16 cellular contexts compared by ENCODE assay signal in genomic region chr1:16007671-16008341, GRCh38. TPM values are rescaled to one million over a fixed set of nuclear protein-coding genes. Genes with fewer than 3 reads are reported as not detected.
DNase-seq lines count a peak whose midpoint lies in the region; ATAC-seq, FAIRE-seq and TF ChIP-seq lines count a peak whose summit lies in the region.
"Had no signal": no experiment of that assay in that cellular context is flagged by ENCODE, and none has a peak within 500 bp of the region (broad histone marks: within the 10 kb centered on the region; RNA-seq: fewer than 3 reads in every experiment).

No MANE protein-coding gene starts in this region.

- no peaks in the 10 kb centered on the region for H4K20me1 ChIP-seq in BLaER1 treated with 17β-estradiol and CSF1 and Interleukin-3, amounts not matched to agents 10 nM and 100 nM
- H4K20me1 ChIP-seq in PC-3 (ENCODE audit: low read length) (no peaks in the 10 kb centered on the region), K562 (replicated peaks; ENCODE audit: control insufficient read depth, insufficient read depth, low read length) (no peaks in the 10 kb centered on the region), keratinocyte (ENCODE audit: control insufficient read depth, extremely low read depth, insufficient read depth, low read length) (no peaks in the 10 kb centered on the region)

- DNase-seq in PC-3 (no peak), K562 (ENCODE audit: extremely low read depth in 1 of 4, low spot score in 3 of 4) (no peak), keratinocyte (ENCODE audit: low read depth, low spot score) (no peak), HEK293T (ENCODE audit: extremely low spot score) (no peak)
- DNase-seq in stimulated activated CD4-positive, alpha-beta T cell treated with anti-CD3 and anti-CD28 coated beads, Interleukin-2, amount 100 ng/mL, for 48 hours = no peak
- DNase-seq in activated T-cell treated with anti-CD3 and anti-CD28 coated beads, Interleukin-2, amount 50 U/mL, for 48 hours = no peak
- DNase-seq: C1 segment of cervical spinal cord; Calu3; CD4-positive, alpha-beta T cell; DMS 273 treated with DMSO at 0.1 percent for 48 hours had no signal

- H3K9me3 ChIP-seq in BLaER1 treated with 17β-estradiol and CSF1 and Interleukin-3, amounts not matched to agents 10 nM and 100 nM (replicated peaks in 1 of 11) = no peaks in the 10 kb centered on the region
- H3K9me3 ChIP-seq in PC-3 (ENCODE audit: low read length) (no peaks in the 10 kb centered on the region), K562 (replicated peaks; ENCODE audit: control insufficient read depth, insufficient read depth, low read depth, low read length) (no peaks in the 10 kb centered on the region), keratinocyte (ENCODE audit: control insufficient read depth, low read depth, low read length) (no peaks in the 10 kb centered on the region)

- no peak for TF ChIP-seq EP300 in K562 (IDR thresholded peaks at IDR 0.05; ENCODE audit: low read length)

- TF ChIP-seq POLR2A in K562 (conservative IDR thresholded peaks at IDR 0.05) = no peak

- H2AFZ ChIP-seq in PC-3 (ENCODE audit: low read length) = no peak overlapping the region
- no peak overlapping the region for H2AFZ ChIP-seq in K562 (ENCODE audit: low read depth, low read length)
- H2AFZ ChIP-seq in keratinocyte (ENCODE audit: control insufficient read depth, low read length) = no peak overlapping the region
- H2AFZ ChIP-seq: GM23338 had no signal

- H3K9ac ChIP-seq in BLaER1 treated with 17β-estradiol and CSF1 and Interleukin-3, amounts not matched to agents 10 nM and 100 nM = no peak overlapping the region
- H3K9ac ChIP-seq in PC-3 (ENCODE audit: low read length) (no peak overlapping the region), K562 (ENCODE audit: insufficient read depth in 1 of 2, low read depth in 2 of 2, low read length in 2 of 2) (no peak overlapping the region), keratinocyte (ENCODE audit: control insufficient read depth, extremely low read depth, insufficient read depth, low read length) (no peak overlapping the region)

- no peaks in the 10 kb centered on the region for H3K9me2 ChIP-seq in PC-3 (replicated peaks; ENCODE audit: low read length)

- BruUV-seq in PC-3 (replicated peaks; lab: Mats Ljungman, UMichigan) (no TSS peak), K562 (replicated peaks; lab: Mats Ljungman, UMichigan) (no TSS peak)

- H3K27me3 ChIP-seq in BLaER1 treated with 17β-estradiol and CSF1 and Interleukin-3, amounts not matched to agents 10 nM and 100 nM = no peaks in the 10 kb centered on the region
- H3K27me3 ChIP-seq in PC-3 (ENCODE audit: low read length) = no peaks in the 10 kb centered on the region
- peaks cover 0 to 3% of the 10 kb centered on the region in 2 experiments; a peak in 1 of 5 replicates for H3K27me3 ChIP-seq in K562 (ENCODE audit: control insufficient read depth in 2 of 2, insufficient read depth in 2 of 2, low read length in 2 of 2)
- no peaks in the 10 kb centered on the region for H3K27me3 ChIP-seq in keratinocyte (ENCODE audit: control insufficient read depth, extremely low read depth, insufficient read depth, low read length)

- no peak for TF ChIP-seq RAD21 in K562 (CRISPR knock-in tag; conservative IDR thresholded peaks at IDR 0.05 in 1 of 2, IDR thresholded peaks at IDR 0.05 in 1 of 2)

- no peak for FAIRE-seq in K562 (lab: Jason Lieb, UNC)
- FAIRE-seq in keratinocyte (lab: Jason Lieb, UNC) = peak; percentile 55
- FAIRE-seq: HTR-8/SVneo had no signal

- H3K4me1 ChIP-seq in BLaER1 treated with 17β-estradiol and CSF1 and Interleukin-3, amounts not matched to agents 10 nM and 100 nM = peaks cover 49 to 84% (median 66%) of the 10 kb centered on the region in 10 experiments
- H3K4me1 ChIP-seq in PC-3 (ENCODE audit: insufficient read depth, low read length) = peaks cover 11% of the 10 kb centered on the region
- H3K4me1 ChIP-seq in K562 (replicated peaks in 1 of 2; ENCODE audit: control insufficient read depth in 2 of 2, insufficient read depth in 2 of 2, low read length in 2 of 2) = peaks cover 17 to 23% of the 10 kb centered on the region in 2 experiments
- H3K4me1 ChIP-seq in keratinocyte (ENCODE audit: control insufficient read depth, extremely low read depth, insufficient read depth, low read length) = peaks cover 17% of the 10 kb centered on the region

- H3F3A ChIP-seq in PC-3 (ENCODE audit: low read length, unreplicated experiment) = no peaks in the 10 kb centered on the region

- in situ Hi-C loops in K562 (cut with MboI) = no loop called here

- POLR2A ChIA-PET in PC-3 (lab: Charles Lee; ENCODE audit: unreplicated experiment) (interaction anchor here (0.5 kb wide), 1 partner anchor 29 kb away, joined by 3 read pairs; no protein-coding TSS in a partner anchor), K562 (lab: Yijun Ruan, JAX) (interaction anchor here (0.7 kb wide), 2 partner anchors 8 to 209 kb away, joined by 3 read pairs; no protein-coding TSS in a partner anchor), HEK293T (lab: Yijun Ruan, JAX) (no interaction called here)

- intact Hi-C loops in PC-3 (cut with micrococcal nuclease) (no loop called here), K562 (cut with micrococcal nuclease) (loop anchor here (1.0 to 5.0 kb wide), 3 partner anchors 64 to 216 kb away; partner anchors contain the start of gene FAM131C)

- TF ChIP-seq CTCF in PC-3 (conservative IDR thresholded peaks at IDR 0.05; ENCODE audit: low read depth, low read length) (no peak), K562 (IDR thresholded peaks at IDR 0.05 in 2 of 3, conservative IDR thresholded peaks at IDR 0.05 in 1 of 3; ENCODE audit: insufficient read depth in 2 of 3, low read depth in 1 of 3, low read length in 3 of 3) (no peak), keratinocyte (optimal IDR thresholded peaks at IDR 0.05 in 1 of 3, IDR thresholded peaks at IDR 0.05 in 1 of 3, conservative IDR thresholded peaks at IDR 0.05 in 1 of 3; ENCODE audit: extremely low read depth in 1 of 3, insufficient read depth in 2 of 3, low read length in 3 of 3) (no peak)

- H3K9me1 ChIP-seq in K562 (ENCODE audit: control insufficient read depth, insufficient read depth, low read length) (no peaks in the 10 kb centered on the region), keratinocyte (ENCODE audit: control insufficient read depth, extremely low read depth, insufficient read depth, low read length) (no peaks in the 10 kb centered on the region)

- peak; percentile 25 for ATAC-seq in PC-3
- ATAC-seq in K562 = no peak
- ATAC-seq in HG02623 (IDR thresholded peaks at IDR 0.05; ENCODE audit: unreplicated experiment) = no peak

- H3K27ac ChIP-seq in BLaER1 treated with 17β-estradiol and CSF1 and Interleukin-3, amounts not matched to agents 10 nM and 100 nM = no peak overlapping the region
- H3K27ac ChIP-seq in PC-3 (ENCODE audit: low read length) = 0 out of 2 replicates have a peak overlapping the region, but pooled peaks have one; percentile 7
- no peak overlapping the region for H3K27ac ChIP-seq in K562 (ENCODE audit: extremely low read depth, low read depth, low read length)
- no peak overlapping the region for H3K27ac ChIP-seq in keratinocyte (ENCODE audit: control insufficient read depth, insufficient read depth, low read length)

- peak overlapping the region in 9 of 11 experiments; percentile 18 to 90 (median 79); a peak in 14 of 22 replicates for H3K4me2 ChIP-seq in BLaER1 treated with 17β-estradiol and CSF1 and Interleukin-3, amounts not matched to agents 10 nM and 100 nM
- H3K4me2 ChIP-seq in PC-3 (ENCODE audit: low read length) (no peak overlapping the region), K562 (ENCODE audit: insufficient read depth, low read length) (no peak overlapping the region), keratinocyte (ENCODE audit: control insufficient read depth, extremely low read depth, insufficient read depth, low read depth, low read length) (peak overlapping the region; percentile 29)
- H3K4me2 ChIP-seq: GM23338 had no signal

- H3K36me3 ChIP-seq in BLaER1 treated with 17β-estradiol and CSF1 and Interleukin-3, amounts not matched to agents 10 nM and 100 nM = no peaks in the 10 kb centered on the region
- H3K36me3 ChIP-seq in PC-3 (ENCODE audit: low read depth, low read length) (no peaks in the 10 kb centered on the region), K562 (ENCODE audit: control insufficient read depth, insufficient read depth, low read length) (no peaks in the 10 kb centered on the region), keratinocyte (ENCODE audit: control insufficient read depth in 2 of 2, extremely low read depth in 1 of 2, insufficient read depth in 2 of 2, low read length in 2 of 2) (no peaks in the 10 kb centered on the region)

- H3K79me2 ChIP-seq in PC-3 (ENCODE audit: low read length) (no peaks in the 10 kb centered on the region), K562 (ENCODE audit: control insufficient read depth, insufficient read depth, low read length) (no peaks in the 10 kb centered on the region), keratinocyte (ENCODE audit: control insufficient read depth, insufficient read depth, low read length) (no peaks in the 10 kb centered on the region)

- CTCF ChIA-PET in PC-3 (lab: Charles Lee) (interaction anchor here (0.6 kb wide), 1 partner anchor 59 kb away, joined by 6 read pairs; no protein-coding TSS in a partner anchor), K562 (lab: Yijun Ruan, JAX; ENCODE audit: low intra/inter-chr PET ratio) (interaction anchor here (1.4 to 6.1 kb wide), 4 partner anchors 24 to 214 kb away, joined by 3 to 53 read pairs (median 32); no protein-coding TSS in a partner anchor), HEK293T (lab: Yijun Ruan, JAX) (interaction anchor here (0.6 to 1.6 kb wide), 4 partner anchors 13 to 212 kb away, joined by 3 read pairs; no protein-coding TSS in a partner anchor)

- H3K4me3 ChIP-seq in BLaER1 treated with 17β-estradiol and CSF1 and Interleukin-3, amounts not matched to agents 10 nM and 100 nM = no peak overlapping the region
- H3K4me3 ChIP-seq in PC-3 (ENCODE audit: low read length) = no peak overlapping the region
- no peak overlapping the region for H3K4me3 ChIP-seq in K562
- H3K4me3 ChIP-seq in keratinocyte (ENCODE audit: control insufficient read depth in 2 of 3, extremely low read depth in 1 of 3, insufficient read depth in 2 of 3, low read depth in 1 of 3, low read length in 3 of 3) = no peak overlapping the region
- H3K4me3 ChIP-seq: GM23338 had no signal

- dilution Hi-C loops in keratinocyte (cut with MboI; ENCODE audit: extremely low pct_ligation_motif_present, low sequenced_read_pairs) = no loop called here

- 42% methylated on average over 6 of the region's 6 CpGs for WGBS in K562 (ENCODE audit: insufficient coverage, low coverage, missing lambda C conversion rate)

RNA-seq across cellular contexts. Expression of gene SRARP, which starts 3.8 kb away (rescaled TPM):
- total RNA-seq in PC-3 (2014; rRNA removed) (not detected in 2 replicates), K562 (2014; rRNA removed) (not detected in 2 replicates), K562 (2014; rRNA removed; fragmentation: Illumina TruSeq; extraction: Trizol) (not detected in 2 replicates), K562 (2015; rRNA removed; fragmentation: Illumina TruSeq; extraction: Trizol) (not detected in 2 replicates), K562 (2021) (not detected in 2 replicates)
- total RNA-seq in K562 (2011; cell fraction: chromatin; rRNA removed; ENCODE audit: low replicate concordance) = not detected in 2 replicates
- not detected in 2 replicates for total RNA-seq in K562 (2011; cell fraction: nucleolus; rRNA removed)
- not detected in 2 replicates for total RNA-seq in K562 (2011; cell fraction: nucleoplasm; rRNA removed)
- polyA plus RNA-seq in K562 (2011; rRNA removed) (not detected in 2 replicates), K562 (2014; fragmentation: Illumina TruSeq; extraction: Trizol) (not detected in 2 replicates), K562 (2014; fragmentation: Nextera tagmentation; extraction: Ambion mirVana) (not detected), K562 (2014; rRNA removed) (not detected in 2 replicates), keratinocyte (not detected in 3 replicates)
- not detected in 2 replicates for polyA plus RNA-seq in K562 (2011; cell fraction: cytosol; rRNA removed)
- not detected in 2 replicates for polyA plus RNA-seq in K562 (2011; cell fraction: nucleus; rRNA removed)
- polyA plus RNA-seq in K562 (2012) = not detected in 2 replicates
- polyA minus RNA-seq in K562 (2011; rRNA and poly(A)+ RNA removed) = not detected in 2 replicates
- not detected in 2 replicates for polyA minus RNA-seq in K562 (2011; cell fraction: cytosol; rRNA and poly(A)+ RNA removed)
- not detected in 2 replicates for polyA minus RNA-seq in K562 (2011; cell fraction: nucleus; rRNA and poly(A)+ RNA removed)
- not detected for polyA plus RNA-seq in keratinocyte (2011; ENCODE audit: low read depth)
- polyA plus RNA-seq in keratinocyte (2011; cell fraction: cytosol; rRNA removed) = not detected in 2 replicates
- polyA plus RNA-seq in keratinocyte (2011; cell fraction: nucleus; rRNA removed) = not detected in 2 replicates
- not detected in 2 replicates for polyA plus RNA-seq in keratinocyte (2012; ENCODE audit: low replicate concordance)
- 0.06 to 0.13 TPM in 2 of 3 replicates, not detected in the other for polyA minus RNA-seq in keratinocyte
- polyA minus RNA-seq in keratinocyte (2011; cell fraction: cytosol; rRNA and poly(A)+ RNA removed) = not detected
- polyA minus RNA-seq in keratinocyte (2011; cell fraction: nucleus; rRNA and poly(A)+ RNA removed) = not detected in 2 replicates
- total RNA-seq: A673; Calu3; CD4-positive, alpha-beta T cell; Daoy; GM23338 had no signal
- polyA plus RNA-seq: GM23338 had no signal

RNA-seq across cellular contexts. Expression of gene HSPB7, which starts 10.0 kb away (rescaled TPM):
- total RNA-seq in PC-3 (2014; rRNA removed) = not detected in 2 replicates
- total RNA-seq in K562 (2011; cell fraction: chromatin; rRNA removed; ENCODE audit: low replicate concordance) = 0.44 TPM in 1 of 2 replicates, not detected in the other
- not detected in 2 replicates for total RNA-seq in K562 (2011; cell fraction: nucleolus; rRNA removed)
- total RNA-seq in K562 (2011; cell fraction: nucleoplasm; rRNA removed) = 0.31 TPM in 1 of 2 replicates, not detected in the other
- total RNA-seq in K562 (2014; rRNA removed) = 0.05 TPM in 1 of 2 replicates, not detected in the other
- not detected in 2 replicates for total RNA-seq in K562 (2014; rRNA removed; fragmentation: Illumina TruSeq; extraction: Trizol)
- not detected in 2 replicates for total RNA-seq in K562 (2015; rRNA removed; fragmentation: Illumina TruSeq; extraction: Trizol)
- total RNA-seq in K562 (2021) = 0.09 TPM in 1 of 2 replicates, not detected in the other
- 0.07 and 0.08 TPM in 2 replicates for polyA plus RNA-seq in K562 (2011; rRNA removed)
- polyA plus RNA-seq in K562 (2011; cell fraction: cytosol; rRNA removed) = 0.03 and 0.04 TPM in 2 replicates
- polyA plus RNA-seq in K562 (2011; cell fraction: nucleus; rRNA removed) = 0.07 and 0.08 TPM in 2 replicates
- polyA plus RNA-seq in K562 (2012) = 0.16 and 0.17 TPM in 2 replicates
- 0.19 TPM in 1 of 2 replicates, not detected in the other for polyA plus RNA-seq in K562 (2014; fragmentation: Illumina TruSeq; extraction: Trizol)
- not detected for polyA plus RNA-seq in K562 (2014; fragmentation: Nextera tagmentation; extraction: Ambion mirVana)
- polyA plus RNA-seq in K562 (2014; rRNA removed) = not detected in 2 replicates
- polyA minus RNA-seq in K562 (2011; rRNA and poly(A)+ RNA removed) = not detected in 2 replicates
- polyA minus RNA-seq in K562 (2011; cell fraction: cytosol; rRNA and poly(A)+ RNA removed) = not detected in 2 replicates
- not detected in 2 replicates for polyA minus RNA-seq in K562 (2011; cell fraction: nucleus; rRNA and poly(A)+ RNA removed)
- polyA plus RNA-seq in keratinocyte = 0.03 to 0.05 TPM in 2 of 3 replicates, not detected in the other
- not detected for polyA plus RNA-seq in keratinocyte (2011; ENCODE audit: low read depth)
- polyA plus RNA-seq in keratinocyte (2011; cell fraction: cytosol; rRNA removed) = not detected in 2 replicates
- polyA plus RNA-seq in keratinocyte (2011; cell fraction: nucleus; rRNA removed) = not detected in 2 replicates
- polyA plus RNA-seq in keratinocyte (2012; ENCODE audit: low replicate concordance) = not detected in 2 replicates
- 0.46 TPM in 1 of 3 replicates, not detected in the others for polyA minus RNA-seq in keratinocyte
- polyA minus RNA-seq in keratinocyte (2011; cell fraction: cytosol; rRNA and poly(A)+ RNA removed) = not detected
- polyA minus RNA-seq in keratinocyte (2011; cell fraction: nucleus; rRNA and poly(A)+ RNA removed) = not detected in 2 replicates
- total RNA-seq: A673; Calu3; CD4-positive, alpha-beta T cell; GM23338 had no signal

RNA-seq across cellular contexts. Expression of gene CLCNKA, which starts 14.0 kb away (rescaled TPM):
- not detected in 2 replicates for total RNA-seq in PC-3 (2014; rRNA removed)
- 0.55 and 2.4 TPM in 2 replicates for total RNA-seq in K562 (2011; cell fraction: chromatin; rRNA removed; ENCODE audit: low replicate concordance)
- total RNA-seq in K562 (2011; cell fraction: nucleolus; rRNA removed) = 0.92 and 2.0 TPM in 2 replicates
- total RNA-seq in K562 (2011; cell fraction: nucleoplasm; rRNA removed) = 0.76 and 2.0 TPM in 2 replicates
- 0.18 TPM in 1 of 2 replicates, not detected in the other for total RNA-seq in K562 (2014; rRNA removed)
- not detected in 2 replicates for total RNA-seq in K562 (2014; rRNA removed; fragmentation: Illumina TruSeq; extraction: Trizol)
- not detected in 2 replicates for total RNA-seq in K562 (2015; rRNA removed; fragmentation: Illumina TruSeq; extraction: Trizol)
- 0.07 and 0.18 TPM in 2 replicates for total RNA-seq in K562 (2021)
- 0.10 and 0.45 TPM in 2 replicates for polyA plus RNA-seq in K562 (2011; rRNA removed)
- 0.24 and 1.1 TPM in 2 replicates for polyA plus RNA-seq in K562 (2011; cell fraction: cytosol; rRNA removed)
- polyA plus RNA-seq in K562 (2011; cell fraction: nucleus; rRNA removed) = 4.6 and 6.0 TPM in 2 replicates
- polyA plus RNA-seq in K562 (2012) = 0.14 and 0.35 TPM in 2 replicates
- polyA plus RNA-seq in K562 (2014; fragmentation: Illumina TruSeq; extraction: Trizol) = 0.10 TPM in 1 of 2 replicates, not detected in the other
- under 1 TPM in 1 of 2 experiments, not detected in 1; 0.03 TPM for polyA plus RNA-seq in K562 (2014; fragmentation: Nextera tagmentation; extraction: Ambion mirVana)
- 0.37 TPM in 1 of 2 replicates, not detected in the other for polyA plus RNA-seq in K562 (2014; rRNA removed)
- polyA minus RNA-seq in K562 (2011; rRNA and poly(A)+ RNA removed) = 0.07 TPM in 1 of 2 replicates, not detected in the other
- not detected in 2 replicates for polyA minus RNA-seq in K562 (2011; cell fraction: cytosol; rRNA and poly(A)+ RNA removed)
- polyA minus RNA-seq in K562 (2011; cell fraction: nucleus; rRNA and poly(A)+ RNA removed) = 0.56 and 0.94 TPM in 2 replicates
- polyA plus RNA-seq in keratinocyte = not detected in 3 replicates
- not detected for polyA plus RNA-seq in keratinocyte (2011; ENCODE audit: low read depth)
- polyA plus RNA-seq in keratinocyte (2011; cell fraction: cytosol; rRNA removed) = not detected in 2 replicates
- polyA plus RNA-seq in keratinocyte (2011; cell fraction: nucleus; rRNA removed) = not detected in 2 replicates
- not detected in 2 replicates for polyA plus RNA-seq in keratinocyte (2012; ENCODE audit: low replicate concordance)
- polyA minus RNA-seq in keratinocyte = not detected in 3 replicates
- polyA minus RNA-seq in keratinocyte (2011; cell fraction: cytosol; rRNA and poly(A)+ RNA removed) = not detected
- not detected in 2 replicates for polyA minus RNA-seq in keratinocyte (2011; cell fraction: nucleus; rRNA and poly(A)+ RNA removed)
- total RNA-seq: A673; Calu3; CD4-positive, alpha-beta T cell; Daoy had no signal

RNA-seq across cellular contexts. Expression of gene ZBTB17, which starts 31.9 kb away (rescaled TPM):
- 44.2 and 55.2 TPM in 2 replicates for total RNA-seq in PC-3 (2014; rRNA removed)
- total RNA-seq in K562 (2011; cell fraction: chromatin; rRNA removed; ENCODE audit: low replicate concordance) = 64.2 and 253 TPM in 2 replicates
- 186 and 214 TPM in 2 replicates for total RNA-seq in K562 (2011; cell fraction: nucleolus; rRNA removed)
- 76.0 and 95.5 TPM in 2 replicates for total RNA-seq in K562 (2011; cell fraction: nucleoplasm; rRNA removed)
- 43.3 and 54.0 TPM in 2 replicates for total RNA-seq in K562 (2014; rRNA removed)
- total RNA-seq in K562 (2014; rRNA removed; fragmentation: Illumina TruSeq; extraction: Trizol) = 10.4 and 11.0 TPM in 2 replicates
- 29.6 and 33.2 TPM in 2 replicates for total RNA-seq in K562 (2015; rRNA removed; fragmentation: Illumina TruSeq; extraction: Trizol)
- total RNA-seq in K562 (2021) = 46.5 and 53.4 TPM in 2 replicates
- 43.4 and 71.1 TPM in 2 replicates for polyA plus RNA-seq in K562 (2011; rRNA removed)
- polyA plus RNA-seq in K562 (2011; cell fraction: cytosol; rRNA removed) = 56.0 and 83.7 TPM in 2 replicates
- polyA plus RNA-seq in K562 (2011; cell fraction: nucleus; rRNA removed) = 333 and 422 TPM in 2 replicates
- 34.3 and 57.6 TPM in 2 replicates for polyA plus RNA-seq in K562 (2012)
- 15.1 and 31.6 TPM in 2 replicates for polyA plus RNA-seq in K562 (2014; fragmentation: Illumina TruSeq; extraction: Trizol)
- 1 to 10 TPM; 1.1 to 1.7 TPM for polyA plus RNA-seq in K562 (2014; fragmentation: Nextera tagmentation; extraction: Ambion mirVana)
- polyA plus RNA-seq in K562 (2014; rRNA removed) = 50.3 and 54.1 TPM in 2 replicates
- 22.8 and 30.5 TPM in 2 replicates for polyA minus RNA-seq in K562 (2011; rRNA and poly(A)+ RNA removed)
- polyA minus RNA-seq in K562 (2011; cell fraction: cytosol; rRNA and poly(A)+ RNA removed) = 36.4 and 38.9 TPM in 2 replicates
- 70.3 and 82.3 TPM in 2 replicates for polyA minus RNA-seq in K562 (2011; cell fraction: nucleus; rRNA and poly(A)+ RNA removed)
- polyA plus RNA-seq in keratinocyte = 18.4 to 46.0 TPM (median 19.7 TPM) in 3 replicates
- polyA plus RNA-seq in keratinocyte (2011; ENCODE audit: low read depth) = 19.9 TPM
- 14.4 and 22.8 TPM in 2 replicates for polyA plus RNA-seq in keratinocyte (2011; cell fraction: cytosol; rRNA removed)
- 54.4 and 73.4 TPM in 2 replicates for polyA plus RNA-seq in keratinocyte (2011; cell fraction: nucleus; rRNA removed)
- polyA plus RNA-seq in keratinocyte (2012; ENCODE audit: low replicate concordance) = 17.7 and 30.4 TPM in 2 replicates
- 30.1 to 46.5 TPM (median 44.2 TPM) in 3 replicates for polyA minus RNA-seq in keratinocyte
- polyA minus RNA-seq in keratinocyte (2011; cell fraction: cytosol; rRNA and poly(A)+ RNA removed) = 45.1 TPM
- 27.1 and 27.3 TPM in 2 replicates for polyA minus RNA-seq in keratinocyte (2011; cell fraction: nucleus; rRNA and poly(A)+ RNA removed)

RNA-seq across cellular contexts. Expression of gene CLCNKB, which starts 35.8 kb away (rescaled TPM):
- total RNA-seq in PC-3 (2014; rRNA removed) (not detected in 2 replicates), K562 (2014; rRNA removed) (0.64 and 1.6 TPM in 2 replicates), K562 (2014; rRNA removed; fragmentation: Illumina TruSeq; extraction: Trizol) (0.32 and 0.40 TPM in 2 replicates), K562 (2015; rRNA removed; fragmentation: Illumina TruSeq; extraction: Trizol) (0.19 and 0.29 TPM in 2 replicates), K562 (2021) (1.1 TPM in 2 replicates)
- total RNA-seq in K562 (2011; cell fraction: chromatin; rRNA removed; ENCODE audit: low replicate concordance) = 1.2 and 5.1 TPM in 2 replicates
- total RNA-seq in K562 (2011; cell fraction: nucleolus; rRNA removed) = 3.3 and 5.3 TPM in 2 replicates
- total RNA-seq in K562 (2011; cell fraction: nucleoplasm; rRNA removed) = 1.8 and 2.3 TPM in 2 replicates
- polyA plus RNA-seq in K562 (2011; rRNA removed) (1.4 and 4.0 TPM in 2 replicates), K562 (2014; fragmentation: Illumina TruSeq; extraction: Trizol) (0.97 and 1.1 TPM in 2 replicates), K562 (2014; fragmentation: Nextera tagmentation; extraction: Ambion mirVana) (under 1 TPM; 0.08 to 0.49 TPM), K562 (2014; rRNA removed) (1.2 and 1.7 TPM in 2 replicates), keratinocyte (0.10 TPM in 1 of 3 replicates, not detected in the others)
- 3.6 and 5.5 TPM in 2 replicates for polyA plus RNA-seq in K562 (2011; cell fraction: cytosol; rRNA removed)
- 22.9 and 26.0 TPM in 2 replicates for polyA plus RNA-seq in K562 (2011; cell fraction: nucleus; rRNA removed)
- 0.48 and 1.8 TPM in 2 replicates for polyA plus RNA-seq in K562 (2012)
- polyA minus RNA-seq in K562 (2011; rRNA and poly(A)+ RNA removed) = 0.99 and 1.2 TPM in 2 replicates
- 1.0 TPM in 1 of 2 replicates, not detected in the other for polyA minus RNA-seq in K562 (2011; cell fraction: cytosol; rRNA and poly(A)+ RNA removed)
- 1.5 and 2.3 TPM in 2 replicates for polyA minus RNA-seq in K562 (2011; cell fraction: nucleus; rRNA and poly(A)+ RNA removed)
- not detected for polyA plus RNA-seq in keratinocyte (2011; ENCODE audit: low read depth)
- polyA plus RNA-seq in keratinocyte (2011; cell fraction: cytosol; rRNA removed) = 0.05 TPM in 1 of 2 replicates, not detected in the other
- not detected in 2 replicates for polyA plus RNA-seq in keratinocyte (2011; cell fraction: nucleus; rRNA removed)
- not detected in 2 replicates for polyA plus RNA-seq in keratinocyte (2012; ENCODE audit: low replicate concordance)
- 0.16 TPM in 1 of 3 replicates, not detected in the others for polyA minus RNA-seq in keratinocyte
- polyA minus RNA-seq in keratinocyte (2011; cell fraction: cytosol; rRNA and poly(A)+ RNA removed) = not detected
- polyA minus RNA-seq in keratinocyte (2011; cell fraction: nucleus; rRNA and poly(A)+ RNA removed) = not detected in 2 replicates
- total RNA-seq: Calu3; CD4-positive, alpha-beta T cell had no signal

Comparison
In these comparisons a context has a peak if more than half of its experiments do, and no peak if none do; other contexts are left out.
1. H3K4me2 ChIP-seq: peak in BLaER1 treated with 17β-estradiol and CSF1 and Interleukin-3, amounts not matched to agents 10 nM and 100 nM (9 of 11) and keratinocyte (single experiment); none in PC-3 (single experiment) and K562 (single experiment).